In genomic region chr19:4929186-4929585, GRCh38 we compare ENCODE assay signal across 1 cellular context.
TF ChIP-seq lines count a peak whose summit lies in the region.

No MANE protein-coding gene starts in this region.

TF ChIP-seq in GM23338, 12 proteins besides CTCF, POLR2A, EP300 and RAD21:
- TF ChIP-seq JUNB (IDR thresholded peaks at IDR 0.05; ENCODE audit: unreplicated experiment): no peak
- TF ChIP-seq REST (IDR thresholded peaks at IDR 0.05; ENCODE audit: unreplicated experiment): no peak
- no peak for TF ChIP-seq ZNF331 (CRISPR knock-in tag; IDR thresholded peaks at IDR 0.05; ENCODE audit: low read depth)
- TF ChIP-seq STAT1 (IDR thresholded peaks at IDR 0.05; ENCODE audit: unreplicated experiment): no peak
- TF ChIP-seq ETS1 (IDR thresholded peaks at IDR 0.05): no peak
- no peak for TF ChIP-seq POLR2AphosphoS5 (IDR thresholded peaks at IDR 0.05; ENCODE audit: low read depth)
